Comparison of ENCODE assay signal across 16 cellular contexts in genomic region chr2:128777091-128778045, GRCh38.
DNase-seq lines count a peak whose midpoint lies in the region; ATAC-seq and TF ChIP-seq lines count a peak whose summit lies in the region.
"Had no signal": no experiment of that assay in that cellular context is flagged by ENCODE, and none has a peak within 500 bp of the region (broad histone marks: within the 10 kb centered on the region; RNA-seq: fewer than 3 reads in every experiment).

No MANE protein-coding gene starts in this region.

- no peaks in the 10 kb centered on the region for H3K27me3 Mint-ChIP-seq in activated CD8-positive, alpha-beta memory T cell treated with anti-CD3 and anti-CD28 coated beads, Interleukin-2, amount 10 ng/mL, durations not matched to agents 7 days and 5 days
- H3K27me3 Mint-ChIP-seq in chondrocyte (ENCODE audit: low read depth) (peaks cover 20% of the 10 kb centered on the region), type B pancreatic cell (peaks cover 7% of the 10 kb centered on the region)

- CTCF ChIA-PET in activated CD8-positive, alpha-beta memory T cell treated with anti-CD3 and anti-CD28 coated beads, Interleukin-2, amount 10 ng/mL, durations not matched to agents 7 days and 5 days (lab: Charles Lee): no interaction called here

- no peak for ATAC-seq in activated CD8-positive, alpha-beta memory T cell treated with anti-CD3 and anti-CD28 coated beads, Interleukin-2, amount 10 ng/mL, durations not matched to agents 7 days and 5 days
- no peak for ATAC-seq in HG02588 (IDR thresholded peaks at IDR 0.05; ENCODE audit: unreplicated experiment)

- H3K4me1 Mint-ChIP-seq in activated CD8-positive, alpha-beta memory T cell treated with anti-CD3 and anti-CD28 coated beads, Interleukin-2, amount 10 ng/mL, durations not matched to agents 7 days and 5 days: no peaks in the 10 kb centered on the region
- no peaks in the 10 kb centered on the region for H3K4me1 Mint-ChIP-seq in chondrocyte (ENCODE audit: low read depth)
- H3K4me1 Mint-ChIP-seq in type B pancreatic cell (ENCODE audit: unreplicated experiment): peaks cover 23% of the 10 kb centered on the region

- H3K4me3 ChIP-seq in osteoblast (ENCODE audit: insufficient read depth, low read length): no peak overlapping the region
- H3K4me3 ChIP-seq: BLaER1 had no signal

- no peak overlapping the region for H3K4me3 Mint-ChIP-seq in activated CD8-positive, alpha-beta memory T cell treated with anti-CD3 and anti-CD28 coated beads, Interleukin-2, amount 10 ng/mL, durations not matched to agents 7 days and 5 days
- H3K4me3 Mint-ChIP-seq in chondrocyte (ENCODE audit: unreplicated experiment): no peak overlapping the region
- H3K4me3 Mint-ChIP-seq in type B pancreatic cell: no peak overlapping the region
- H3K4me3 Mint-ChIP-seq: HFFc6 had no signal

- H3K27me3 ChIP-seq in osteoblast (ENCODE audit: insufficient read depth, low read length): no peaks in the 10 kb centered on the region
- H3K27me3 ChIP-seq: BLaER1 had no signal

- peak; percentile 28 for DNase-seq in activated CD8-positive, alpha-beta memory T cell treated with anti-CD3 and anti-CD28 coated beads for 24 hours
- DNase-seq in activated CD8-positive, alpha-beta memory T cell treated with anti-CD3 and anti-CD28 coated beads, Interleukin-2, amount 10 ng/mL, durations not matched to agents 7 days and 5 days: no peak
- peak; percentile 59 for DNase-seq in chondrocyte (ENCODE audit: low spot score)
- DNase-seq in osteoblast (ENCODE audit: insufficient read length, low spot score, missing footprints): peak; percentile 60
- DNase-seq in type B pancreatic cell (ENCODE audit: extremely low spot score, unreplicated experiment): peak; percentile 58
- DNase-seq in OCI-M1 (lab: John Stamatoyannopoulos, UW): no peak
- no peak for DNase-seq in NCI-H1694 treated with DMSO at 0.1 percent for 48 hours (lab: John Stamatoyannopoulos, UW)
- DNase-seq: HFFc6, KG1, NCI-H1105, NCI-H187 treated with DMSO at 0.1 percent for 48 hours, NCI-H2171 treated with DMSO at 0.1 percent for 48 hours, NCI-H774 had no signal

- no peaks in the 10 kb centered on the region for H3K36me3 Mint-ChIP-seq in activated CD8-positive, alpha-beta memory T cell treated with anti-CD3 and anti-CD28 coated beads, Interleukin-2, amount 10 ng/mL, durations not matched to agents 7 days and 5 days
- H3K36me3 Mint-ChIP-seq in chondrocyte (ENCODE audit: low read depth) (no peaks in the 10 kb centered on the region), type B pancreatic cell (no peaks in the 10 kb centered on the region)

- no peak overlapping the region for H3K27ac ChIP-seq in osteoblast (ENCODE audit: low read depth, low read length)
- H3K27ac ChIP-seq: 22Rv1, BLaER1 had no signal

- no peaks in the 10 kb centered on the region for H3K79me2 ChIP-seq in osteoblast (ENCODE audit: insufficient read depth, low read length)

- no peaks in the 10 kb centered on the region for H3K36me3 ChIP-seq in osteoblast (ENCODE audit: insufficient read depth, low read length)
- H3K36me3 ChIP-seq: BLaER1 had no signal

- no peak for TF ChIP-seq CTCF in chondrocyte (IDR thresholded peaks at IDR 0.05)
- no peak for TF ChIP-seq CTCF in osteoblast (IDR thresholded peaks at IDR 0.05; ENCODE audit: extremely low read depth, low read depth, low read length)
- no peak for TF ChIP-seq CTCF in type B pancreatic cell (conservative IDR thresholded peaks at IDR 0.05)

- H3K4me1 ChIP-seq in osteoblast (ENCODE audit: insufficient read depth, low read length): no peaks in the 10 kb centered on the region

- no peaks in the 10 kb centered on the region for H3K9me3 Mint-ChIP-seq in activated CD8-positive, alpha-beta memory T cell treated with anti-CD3 and anti-CD28 coated beads, Interleukin-2, amount 10 ng/mL, durations not matched to agents 7 days and 5 days (ENCODE audit: low read depth)
- H3K9me3 Mint-ChIP-seq in chondrocyte (ENCODE audit: low read depth): no peaks in the 10 kb centered on the region
- no peaks in the 10 kb centered on the region for H3K9me3 Mint-ChIP-seq in type B pancreatic cell

- H2AFZ ChIP-seq in osteoblast (ENCODE audit: low read length): no peak overlapping the region

- no peaks in the 10 kb centered on the region for H4K20me1 ChIP-seq in osteoblast (ENCODE audit: insufficient read depth, low read length)
- H4K20me1 ChIP-seq: BLaER1 had no signal

- no peaks in the 10 kb centered on the region for H3K9me3 ChIP-seq in osteoblast (ENCODE audit: low read depth, low read length)
- H3K9me3 ChIP-seq: BLaER1 had no signal

- H3K4me2 ChIP-seq in osteoblast (ENCODE audit: insufficient read depth, low read length): no peak overlapping the region
- H3K4me2 ChIP-seq: BLaER1 had no signal

- no peak overlapping the region for H3K27ac Mint-ChIP-seq in activated CD8-positive, alpha-beta memory T cell treated with anti-CD3 and anti-CD28 coated beads, Interleukin-2, amount 10 ng/mL, durations not matched to agents 7 days and 5 days
- H3K27ac Mint-ChIP-seq in chondrocyte (ENCODE audit: unreplicated experiment) (no peak overlapping the region), type B pancreatic cell (no peak overlapping the region)
- H3K27ac Mint-ChIP-seq: HFFc6 had no signal

Comparison
In these comparisons a context has a peak if more than half of its experiments do, and no peak if none do; other contexts are left out.
1. DNase-seq: peak in activated CD8-positive, alpha-beta memory T cell treated with anti-CD3 and anti-CD28 coated beads for 24 hours (single experiment), chondrocyte (single experiment), osteoblast (single experiment) and type B pancreatic cell (single experiment); none in activated CD8-positive, alpha-beta memory T cell treated with anti-CD3 and anti-CD28 coated beads, Interleukin-2, amount 10 ng/mL, durations not matched to agents 7 days and 5 days (single experiment), OCI-M1 (single experiment) and NCI-H1694 treated with DMSO at 0.1 percent for 48 hours (single experiment).